ENCODE assay signal across 1 cellular context in the genomic region with DNA sequence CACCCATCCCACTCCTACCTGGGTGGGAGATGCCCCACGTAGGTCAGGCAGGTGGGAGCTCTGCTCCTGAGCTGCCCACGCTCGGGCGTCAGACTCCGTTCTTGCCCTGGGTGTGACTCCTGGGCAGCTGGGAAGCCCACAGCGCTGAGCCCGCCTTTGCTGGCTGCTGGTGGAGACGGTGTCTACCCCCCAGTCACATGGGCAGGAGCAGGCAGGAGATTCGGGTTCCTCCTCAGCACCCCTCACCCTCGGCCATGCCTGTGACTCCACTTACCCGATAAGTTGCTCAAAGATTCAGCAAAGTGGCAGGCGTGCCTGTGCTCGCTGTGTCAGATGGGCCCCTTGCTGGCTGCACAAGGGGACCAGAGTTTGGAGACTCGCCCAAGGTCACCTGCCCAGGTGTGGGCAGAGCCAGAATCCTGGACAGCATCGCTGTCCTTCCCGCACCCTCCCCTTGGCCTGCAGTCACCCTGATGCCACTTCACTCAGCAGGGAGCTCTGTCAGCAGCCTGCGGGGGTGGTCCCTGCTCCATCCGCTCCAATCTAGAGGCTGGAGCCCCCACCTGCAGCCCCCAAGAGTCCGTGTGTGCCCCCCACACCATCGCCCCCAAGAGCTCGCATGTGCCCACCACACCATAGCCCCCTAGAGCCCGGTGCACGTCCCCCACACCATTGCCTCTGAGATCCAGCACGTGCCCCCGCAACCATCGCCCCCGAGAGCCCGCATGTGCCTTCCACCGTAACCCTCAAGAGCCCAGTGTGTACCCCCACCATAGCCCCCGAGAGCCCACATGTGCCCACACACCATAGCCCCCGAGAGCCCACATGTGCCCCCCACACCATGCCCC.
TF ChIP-seq lines count a peak whose summit lies in the region.

No MANE protein-coding gene starts in this region.

TF ChIP-seq in HEK293, 187 proteins besides CTCF, POLR2A, EP300 and RAD21:
- TF ChIP-seq GLIS2 (tag by site-specific recombination; IDR thresholded peaks at IDR 0.05) (peak; percentile 11; the same call in 1 of the 2 replicates), ZIC2 (tag by site-specific recombination; IDR thresholded peaks at IDR 0.05) (no peak)
